Comparison of ENCODE assay signal across 22 cellular contexts in the genomic region with DNA sequence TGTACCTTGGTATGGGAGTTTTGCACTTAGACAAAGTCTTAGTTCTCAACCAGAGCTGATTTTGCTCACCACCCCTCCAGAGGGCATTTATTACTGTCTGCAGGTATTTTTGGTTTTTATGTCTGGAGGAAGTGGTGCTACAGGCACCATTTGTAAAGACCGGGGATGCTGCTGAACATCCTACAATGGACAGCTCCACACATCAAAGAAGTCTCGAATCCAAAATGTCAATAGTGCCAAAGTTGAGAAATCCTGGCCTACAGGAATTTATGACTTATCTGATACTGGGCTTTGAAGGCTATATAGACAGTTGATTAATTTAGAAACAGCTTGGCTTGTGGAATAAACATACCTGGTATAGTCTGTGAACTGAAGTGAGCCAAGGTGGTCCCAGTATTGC.
DNase-seq lines count a peak whose midpoint lies in the region; ATAC-seq and TF ChIP-seq lines count a peak whose summit lies in the region.
"Had no signal": no experiment of that assay in that cellular context is flagged by ENCODE, and none has a peak within 500 bp of the region (broad histone marks: within the 10 kb centered on the region; RNA-seq: fewer than 3 reads in every experiment).

No MANE protein-coding gene starts in this region.

- H3K27ac ChIP-seq in left ventricle myocardium inferior (replicated peaks) (peak overlapping the region; percentile 46), right atrium auricular region (no peak overlapping the region), neutrophil (peak overlapping the region; percentile 85)
- H3K27ac ChIP-seq: A549; BLaER1 treated with 17β-estradiol and CSF1 and Interleukin-3, amounts not matched to agents 10 nM and 100 nM had no signal

- H3K36me3 ChIP-seq in left ventricle myocardium inferior: no peaks in the 10 kb centered on the region
- H3K36me3 ChIP-seq in right atrium auricular region: no peaks in the 10 kb centered on the region
- no peaks in the 10 kb centered on the region for H3K36me3 ChIP-seq in neutrophil
- no peaks in the 10 kb centered on the region for H3K36me3 ChIP-seq in MG63
- H3K36me3 ChIP-seq: BE2C; BLaER1 treated with 17β-estradiol and CSF1 and Interleukin-3, amounts not matched to agents 10 nM and 100 nM; HAP-1 had no signal

- H3K4me3 ChIP-seq in left ventricle myocardium inferior (no peak overlapping the region), right atrium auricular region (no peak overlapping the region), neutrophil (ENCODE audit: low read depth in 1 of 2, low read length in 1 of 2) (no peak overlapping the region), MG63 (no peak overlapping the region)
- H3K4me3 ChIP-seq: A549; BLaER1 treated with 17β-estradiol and CSF1 and Interleukin-3, amounts not matched to agents 10 nM and 100 nM; HAP-1 had no signal

- ATAC-seq in GM18520 (IDR thresholded peaks at IDR 0.05; ENCODE audit: unreplicated experiment): no peak
- ATAC-seq: A549 had no signal

- TF ChIP-seq RAD21 in Ishikawa (IDR thresholded peaks at IDR 0.05; ENCODE audit: low read depth): no peak

- DNase-seq in left ventricle myocardium inferior (no peak), right atrium auricular region (ENCODE audit: low spot score) (no peak), NCI-H226 (no peak), MG63 (no peak)
- DNase-seq: 8988T; ACHN; AML-193; BE2C; CD4-positive, alpha-beta T cell; CD8-positive, alpha-beta memory T cell; DMS 273 treated with DMSO at 0.1 percent for 48 hours; DMS79; EL; GDM1; GOT3; HFFc6 had no signal

- H3K4me1 ChIP-seq in left ventricle myocardium inferior: peaks cover 59% of the 10 kb centered on the region
- H3K4me1 ChIP-seq in right atrium auricular region: peaks cover 0 to 27% of the 10 kb centered on the region in 2 donors
- H3K4me1 ChIP-seq in neutrophil (ENCODE audit: control insufficient read depth in 1 of 2, insufficient read depth in 1 of 2, low read depth in 1 of 2, low read length in 1 of 2): peaks cover 49 to 72% of the 10 kb centered on the region in 2 experiments
- H3K4me1 ChIP-seq: A549, BE2C, HAP-1 had no signal

- TF ChIP-seq CTCF in left ventricle myocardium inferior (IDR thresholded peaks at IDR 0.05; ENCODE audit: borderline replicate concordance): no peak
- no peak for TF ChIP-seq CTCF in right atrium auricular region (IDR thresholded peaks at IDR 0.05)
- TF ChIP-seq CTCF in neutrophil (IDR thresholded peaks at IDR 0.05): no peak

- H3K9me3 ChIP-seq in left ventricle myocardium inferior (replicated peaks): no peaks in the 10 kb centered on the region
- no peaks in the 10 kb centered on the region for H3K9me3 ChIP-seq in right atrium auricular region
- H3K9me3 ChIP-seq in neutrophil: no peaks in the 10 kb centered on the region
- no peaks in the 10 kb centered on the region for H3K9me3 ChIP-seq in MG63
- H3K9me3 ChIP-seq: A549, BE2C, HAP-1 had no signal

- intact Hi-C loops in left ventricle myocardium inferior (cut with micrococcal nuclease): no loop called here

- TF ChIP-seq EP300 in Ishikawa (IDR thresholded peaks at IDR 0.05; ENCODE audit: borderline replicate concordance): no peak

- no peaks in the 10 kb centered on the region for H3K27me3 ChIP-seq in left ventricle myocardium inferior (ENCODE audit: low read depth)
- no peaks in the 10 kb centered on the region for H3K27me3 ChIP-seq in right atrium auricular region
- H3K27me3 ChIP-seq in neutrophil: no peaks in the 10 kb centered on the region
- no peaks in the 10 kb centered on the region for H3K27me3 ChIP-seq in MG63
- H3K27me3 ChIP-seq: BLaER1 treated with 17β-estradiol and CSF1 and Interleukin-3, amounts not matched to agents 10 nM and 100 nM had no signal

TF ChIP-seq in Ishikawa, 13 proteins besides CTCF, POLR2A, EP300 and RAD21:
- TF ChIP-seq CREB1 (IDR thresholded peaks at IDR 0.05; ENCODE audit: low read depth): no peak
- TF ChIP-seq, protein P1, sequence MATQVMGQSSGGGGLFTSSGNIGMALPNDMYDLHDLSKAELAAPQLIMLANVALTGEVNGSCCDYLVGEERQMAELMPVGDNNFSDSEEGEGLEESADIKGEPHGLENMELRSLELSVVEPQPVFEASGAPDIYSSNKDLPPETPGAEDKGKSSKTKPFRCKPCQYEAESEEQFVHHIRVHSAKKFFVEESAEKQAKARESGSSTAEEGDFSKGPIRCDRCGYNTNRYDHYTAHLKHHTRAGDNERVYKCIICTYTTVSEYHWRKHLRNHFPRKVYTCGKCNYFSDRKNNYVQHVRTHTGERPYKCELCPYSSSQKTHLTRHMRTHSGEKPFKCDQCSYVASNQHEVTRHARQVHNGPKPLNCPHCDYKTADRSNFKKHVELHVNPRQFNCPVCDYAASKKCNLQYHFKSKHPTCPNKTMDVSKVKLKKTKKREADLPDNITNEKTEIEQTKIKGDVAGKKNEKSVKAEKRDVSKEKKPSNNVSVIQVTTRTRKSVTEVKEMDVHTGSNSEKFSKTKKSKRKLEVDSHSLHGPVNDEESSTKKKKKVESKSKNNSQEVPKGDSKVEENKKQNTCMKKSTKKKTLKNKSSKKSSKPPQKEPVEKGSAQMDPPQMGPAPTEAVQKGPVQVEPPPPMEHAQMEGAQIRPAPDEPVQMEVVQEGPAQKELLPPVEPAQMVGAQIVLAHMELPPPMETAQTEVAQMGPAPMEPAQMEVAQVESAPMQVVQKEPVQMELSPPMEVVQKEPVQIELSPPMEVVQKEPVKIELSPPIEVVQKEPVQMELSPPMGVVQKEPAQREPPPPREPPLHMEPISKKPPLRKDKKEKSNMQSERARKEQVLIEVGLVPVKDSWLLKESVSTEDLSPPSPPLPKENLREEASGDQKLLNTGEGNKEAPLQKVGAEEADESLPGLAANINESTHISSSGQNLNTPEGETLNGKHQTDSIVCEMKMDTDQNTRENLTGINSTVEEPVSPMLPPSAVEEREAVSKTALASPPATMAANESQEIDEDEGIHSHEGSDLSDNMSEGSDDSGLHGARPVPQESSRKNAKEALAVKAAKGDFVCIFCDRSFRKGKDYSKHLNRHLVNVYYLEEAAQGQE (IDR thresholded peaks at IDR 0.05; ENCODE audit: low read depth): peak; percentile 47; the same call in 1 of the 2 replicates

Comparison
In these comparisons a context has a peak if more than half of its experiments do, and no peak if none do; other contexts are left out.
1. H3K27ac ChIP-seq: peak in left ventricle myocardium inferior (single experiment) and neutrophil (single experiment); none in right atrium auricular region (0 of 2).